Comparison of ENCODE assay signal across 1 cellular context in genomic region chr17:30477083-30477757, GRCh38.
TF ChIP-seq lines count a peak whose summit lies in the region.

Gene GOSR1, plus strand, starts transcription at chr17:30477408. Its CDS starts 26 bp downstream, at chr17:30477434.

TF ChIP-seq in HepG2, 621 proteins besides CTCF, POLR2A, EP300 and RAD21 (continued from another document and continues in another):
- TF ChIP-seq MAZ (IDR thresholded peaks at IDR 0.05; ENCODE audit: borderline replicate concordance, low read depth, low read length) (no peak), MAZ (CRISPR knock-in tag; IDR thresholded peaks at IDR 0.05; ENCODE audit: low read depth) (no peak; the same call in 1 of the 2 replicates), SMAD3 (CRISPR knock-in tag; IDR thresholded peaks at IDR 0.05) (peak; percentile 95), ZNF350 (CRISPR knock-in tag; IDR thresholded peaks at IDR 0.05; ENCODE audit: borderline replicate concordance, low read depth) (peak; percentile 94), STAT5B (CRISPR knock-in tag; IDR thresholded peaks at IDR 0.05) (no peak), SP5 (CRISPR knock-in tag; IDR thresholded peaks at IDR 0.05; ENCODE audit: borderline replicate concordance, low read depth) (no peak), MIER2 (CRISPR knock-in tag; IDR thresholded peaks at IDR 0.05) (peak; percentile 76), NFE2L2 (IDR thresholded peaks at IDR 0.05; ENCODE audit: low read length) (no peak), MAFG (CRISPR knock-in tag; IDR thresholded peaks at IDR 0.05) (no peak), FOSL2 (CRISPR knock-in tag; IDR thresholded peaks at IDR 0.05) (peak; percentile 47), ZNF235 (CRISPR knock-in tag; IDR thresholded peaks at IDR 0.05; ENCODE audit: borderline replicate concordance) (peak; percentile 13; the same call in 1 of the 2 replicates), IRF9 (CRISPR knock-in tag; IDR thresholded peaks at IDR 0.05; ENCODE audit: borderline replicate concordance) (peak; percentile 83), MLX (CRISPR knock-in tag; IDR thresholded peaks at IDR 0.05) (peak; percentile 29; the same call in 1 of the 2 replicates), ZNF318 (CRISPR knock-in tag; IDR thresholded peaks at IDR 0.05) (no peak), ZNF33A (CRISPR knock-in tag; IDR thresholded peaks at IDR 0.05; ENCODE audit: borderline replicate concordance) (peak; percentile 93; the same call in 1 of the 2 replicates), ZNF605 (CRISPR knock-in tag; IDR thresholded peaks at IDR 0.05) (peak; percentile 64), U2AF2 (IDR thresholded peaks at IDR 0.05; ENCODE audit: low read depth, low read length) (no peak), HNRNPL (IDR thresholded peaks at IDR 0.05; ENCODE audit: low read depth, low read length) (peak; percentile 38; the same call in 1 of the 2 replicates), MAFF (IDR thresholded peaks at IDR 0.05; ENCODE audit: low read depth, low read length) (no peak), SAP130 (CRISPR knock-in tag; IDR thresholded peaks at IDR 0.05; ENCODE audit: low read depth) (peak; percentile 95), ZNF468 (CRISPR knock-in tag; IDR thresholded peaks at IDR 0.05) (no peak), RFX1 (IDR thresholded peaks at IDR 0.05) (no peak), ELF4 (CRISPR knock-in tag; IDR thresholded peaks at IDR 0.05; ENCODE audit: borderline replicate concordance) (peak; percentile 56; the same call in 1 of the 2 replicates), ZNF10 (CRISPR knock-in tag; IDR thresholded peaks at IDR 0.05; ENCODE audit: borderline replicate concordance, low read depth) (no peak), THAP11 (CRISPR knock-in tag; IDR thresholded peaks at IDR 0.05) (peak; percentile 95), MLLT10 (CRISPR knock-in tag; IDR thresholded peaks at IDR 0.05) (no peak)
- TF ChIP-seq, protein P1, sequence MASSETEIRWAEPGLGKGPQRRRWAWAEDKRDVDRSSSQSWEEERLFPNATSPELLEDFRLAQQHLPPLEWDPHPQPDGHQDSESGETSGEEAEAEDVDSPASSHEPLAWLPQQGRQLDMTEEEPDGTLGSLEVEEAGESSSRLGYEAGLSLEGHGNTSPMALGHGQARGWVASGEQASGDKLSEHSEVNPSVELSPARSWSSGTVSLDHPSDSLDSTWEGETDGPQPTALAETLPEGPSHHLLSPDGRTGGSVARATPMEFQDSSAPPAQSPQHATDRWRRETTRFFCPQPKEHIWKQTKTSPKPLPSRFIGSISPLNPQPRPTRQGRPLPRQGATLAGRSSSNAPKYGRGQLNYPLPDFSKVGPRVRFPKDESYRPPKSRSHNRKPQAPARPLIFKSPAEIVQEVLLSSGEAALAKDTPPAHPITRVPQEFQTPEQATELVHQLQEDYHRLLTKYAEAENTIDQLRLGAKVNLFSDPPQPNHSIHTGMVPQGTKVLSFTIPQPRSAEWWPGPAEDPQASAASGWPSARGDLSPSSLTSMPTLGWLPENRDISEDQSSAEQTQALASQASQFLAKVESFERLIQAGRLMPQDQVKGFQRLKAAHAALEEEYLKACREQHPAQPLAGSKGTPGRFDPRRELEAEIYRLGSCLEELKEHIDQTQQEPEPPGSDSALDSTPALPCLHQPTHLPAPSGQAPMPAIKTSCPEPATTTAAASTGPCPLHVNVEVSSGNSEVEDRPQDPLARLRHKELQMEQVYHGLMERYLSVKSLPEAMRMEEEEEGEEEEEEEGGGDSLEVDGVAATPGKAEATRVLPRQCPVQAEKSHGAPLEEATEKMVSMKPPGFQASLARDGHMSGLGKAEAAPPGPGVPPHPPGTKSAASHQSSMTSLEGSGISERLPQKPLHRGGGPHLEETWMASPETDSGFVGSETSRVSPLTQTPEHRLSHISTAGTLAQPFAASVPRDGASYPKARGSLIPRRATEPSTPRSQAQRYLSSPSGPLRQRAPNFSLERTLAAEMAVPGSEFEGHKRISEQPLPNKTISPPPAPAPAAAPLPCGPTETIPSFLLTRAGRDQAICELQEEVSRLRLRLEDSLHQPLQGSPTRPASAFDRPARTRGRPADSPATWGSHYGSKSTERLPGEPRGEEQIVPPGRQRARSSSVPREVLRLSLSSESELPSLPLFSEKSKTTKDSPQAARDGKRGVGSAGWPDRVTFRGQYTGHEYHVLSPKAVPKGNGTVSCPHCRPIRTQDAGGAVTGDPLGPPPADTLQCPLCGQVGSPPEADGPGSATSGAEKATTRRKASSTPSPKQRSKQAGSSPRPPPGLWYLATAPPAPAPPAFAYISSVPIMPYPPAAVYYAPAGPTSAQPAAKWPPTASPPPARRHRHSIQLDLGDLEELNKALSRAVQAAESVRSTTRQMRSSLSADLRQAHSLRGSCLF (CRISPR knock-in tag; IDR thresholded peaks at IDR 0.05; ENCODE audit: borderline replicate concordance), result peak; percentile 45; the same call in 1 of the 2 replicates
- TF ChIP-seq, protein P2, sequence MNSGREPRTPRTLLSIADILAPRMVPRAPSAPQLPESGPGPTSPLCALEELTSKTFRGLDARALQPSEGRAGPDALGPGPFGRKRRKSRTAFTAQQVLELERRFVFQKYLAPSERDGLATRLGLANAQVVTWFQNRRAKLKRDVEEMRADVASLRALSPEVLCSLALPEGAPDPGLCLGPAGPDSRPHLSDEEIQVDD (CRISPR knock-in tag; IDR thresholded peaks at IDR 0.05; ENCODE audit: borderline replicate concordance), result peak; percentile 76; the same call in 1 of the 2 replicates
- TF ChIP-seq, protein P3, sequence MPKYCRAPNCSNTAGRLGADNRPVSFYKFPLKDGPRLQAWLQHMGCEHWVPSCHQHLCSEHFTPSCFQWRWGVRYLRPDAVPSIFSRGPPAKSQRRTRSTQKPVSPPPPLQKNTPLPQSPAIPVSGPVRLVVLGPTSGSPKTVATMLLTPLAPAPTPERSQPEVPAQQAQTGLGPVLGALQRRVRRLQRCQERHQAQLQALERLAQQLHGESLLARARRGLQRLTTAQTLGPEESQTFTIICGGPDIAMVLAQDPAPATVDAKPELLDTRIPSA (CRISPR knock-in tag; IDR thresholded peaks at IDR 0.05; ENCODE audit: borderline replicate concordance), result peak; percentile 84; the same call in 1 of the 2 replicates
- TF ChIP-seq, protein P4, sequence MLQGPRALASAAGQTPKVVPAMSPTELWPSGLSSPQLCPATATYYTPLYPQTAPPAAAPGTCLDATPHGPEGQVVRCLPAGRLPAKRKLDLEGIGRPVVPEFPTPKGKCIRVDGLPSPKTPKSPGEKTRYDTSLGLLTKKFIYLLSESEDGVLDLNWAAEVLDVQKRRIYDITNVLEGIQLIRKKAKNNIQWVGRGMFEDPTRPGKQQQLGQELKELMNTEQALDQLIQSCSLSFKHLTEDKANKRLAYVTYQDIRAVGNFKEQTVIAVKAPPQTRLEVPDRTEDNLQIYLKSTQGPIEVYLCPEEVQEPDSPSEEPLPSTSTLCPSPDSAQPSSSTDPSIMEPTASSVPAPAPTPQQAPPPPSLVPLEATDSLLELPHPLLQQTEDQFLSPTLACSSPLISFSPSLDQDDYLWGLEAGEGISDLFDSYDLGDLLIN (CRISPR knock-in tag; IDR thresholded peaks at IDR 0.05; ENCODE audit: borderline replicate concordance), result peak; percentile 56; the same call in 1 of the 2 replicates
- TF ChIP-seq, protein P5, sequence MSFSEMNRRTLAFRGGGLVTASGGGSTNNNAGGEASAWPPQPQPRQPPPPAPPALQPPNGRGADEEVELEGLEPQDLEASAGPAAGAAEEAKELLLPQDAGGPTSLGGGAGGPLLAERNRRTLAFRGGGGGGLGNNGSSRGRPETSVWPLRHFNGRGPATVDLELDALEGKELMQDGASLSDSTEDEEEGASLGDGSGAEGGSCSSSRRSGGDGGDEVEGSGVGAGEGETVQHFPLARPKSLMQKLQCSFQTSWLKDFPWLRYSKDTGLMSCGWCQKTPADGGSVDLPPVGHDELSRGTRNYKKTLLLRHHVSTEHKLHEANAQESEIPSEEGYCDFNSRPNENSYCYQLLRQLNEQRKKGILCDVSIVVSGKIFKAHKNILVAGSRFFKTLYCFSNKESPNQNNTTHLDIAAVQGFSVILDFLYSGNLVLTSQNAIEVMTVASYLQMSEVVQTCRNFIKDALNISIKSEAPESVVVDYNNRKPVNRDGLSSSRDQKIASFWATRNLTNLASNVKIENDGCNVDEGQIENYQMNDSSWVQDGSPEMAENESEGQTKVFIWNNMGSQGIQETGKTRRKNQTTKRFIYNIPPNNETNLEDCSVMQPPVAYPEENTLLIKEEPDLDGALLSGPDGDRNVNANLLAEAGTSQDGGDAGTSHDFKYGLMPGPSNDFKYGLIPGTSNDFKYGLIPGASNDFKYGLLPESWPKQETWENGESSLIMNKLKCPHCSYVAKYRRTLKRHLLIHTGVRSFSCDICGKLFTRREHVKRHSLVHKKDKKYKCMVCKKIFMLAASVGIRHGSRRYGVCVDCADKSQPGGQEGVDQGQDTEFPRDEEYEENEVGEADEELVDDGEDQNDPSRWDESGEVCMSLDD (CRISPR knock-in tag; IDR thresholded peaks at IDR 0.05; ENCODE audit: borderline replicate concordance), result peak; percentile 74; the same call in 1 of the 2 replicates
- TF ChIP-seq, protein P6, sequence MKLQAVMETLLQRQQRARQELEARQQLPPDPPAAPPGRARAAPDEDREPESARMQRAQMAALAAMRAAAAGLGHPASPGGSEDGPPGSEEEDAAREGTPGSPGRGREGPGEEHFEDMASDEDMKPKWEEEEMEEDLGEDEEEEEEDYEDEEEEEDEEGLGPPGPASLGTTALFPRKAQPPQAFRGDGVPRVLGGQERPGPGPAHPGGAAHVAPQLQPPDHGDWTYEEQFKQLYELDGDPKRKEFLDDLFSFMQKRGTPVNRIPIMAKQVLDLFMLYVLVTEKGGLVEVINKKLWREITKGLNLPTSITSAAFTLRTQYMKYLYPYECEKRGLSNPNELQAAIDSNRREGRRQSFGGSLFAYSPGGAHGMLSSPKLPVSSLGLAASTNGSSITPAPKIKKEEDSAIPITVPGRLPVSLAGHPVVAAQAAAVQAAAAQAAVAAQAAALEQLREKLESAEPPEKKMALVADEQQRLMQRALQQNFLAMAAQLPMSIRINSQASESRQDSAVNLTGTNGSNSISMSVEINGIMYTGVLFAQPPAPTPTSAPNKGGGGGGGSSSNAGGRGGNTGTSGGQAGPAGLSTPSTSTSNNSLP (IDR thresholded peaks at IDR 0.05; ENCODE audit: low read depth, low read length), result no peak
